In genomic region chr7:86972072-86972471, GRCh38 we compare ENCODE assay signal across 17 cellular contexts.
"Had no signal": no experiment of that assay in that cellular context is flagged by ENCODE, and none has a peak within 500 bp of the region (broad histone marks: within the 10 kb centered on the region; RNA-seq: fewer than 3 reads in every experiment).

No MANE protein-coding gene starts in this region.

- H3K27me3 ChIP-seq: esophagus squamous epithelium, ovary, right lobe of liver had no signal

- H3K27ac Mint-ChIP-seq: activated CD4-positive, alpha-beta memory T cell treated with anti-CD3 and anti-CD28 coated beads for 36 hours; activated CD4-positive, alpha-beta T cell treated with anti-CD3 and anti-CD28 coated beads for 36 hours; activated CD8-positive, alpha-beta memory T cell treated with anti-CD3 and anti-CD28 coated beads, Interleukin-2, amount 10 ng/mL, durations not matched to agents 7 days and 5 days; activated T-cell treated with anti-CD3 and anti-CD28 coated beads, Interleukin-2, amount 50 U/mL, for 24 hours; type B pancreatic cell had no signal

- H3K27ac ChIP-seq: coronary artery, esophagus squamous epithelium, ovary, right lobe of liver, VCaP had no signal

- H3K9me3 ChIP-seq: esophagus squamous epithelium, ovary, right lobe of liver had no signal

- ATAC-seq: activated CD4-positive, alpha-beta T cell treated with anti-CD3 and anti-CD28 coated beads for 36 hours; activated CD8-positive, alpha-beta memory T cell treated with anti-CD3 and anti-CD28 coated beads, Interleukin-2, amount 10 ng/mL, durations not matched to agents 7 days and 5 days; right lobe of liver; stimulated activated naive CD8-positive, alpha-beta T cell treated with anti-CD3 and anti-CD28 coated beads, Interleukin-15, Interleukin-2, amounts not matched to agents 100 U/mL and 50 U/mL, for 24 hours had no signal

- H3K36me3 Mint-ChIP-seq: activated CD4-positive, alpha-beta memory T cell treated with anti-CD3 and anti-CD28 coated beads for 36 hours; activated CD8-positive, alpha-beta memory T cell treated with anti-CD3 and anti-CD28 coated beads, Interleukin-2, amount 10 ng/mL, durations not matched to agents 7 days and 5 days; type B pancreatic cell had no signal

- H3K36me3 ChIP-seq: esophagus squamous epithelium, ovary, right lobe of liver had no signal

- H3K4me1 ChIP-seq: esophagus squamous epithelium, right lobe of liver had no signal

- H3K4me3 Mint-ChIP-seq: activated CD4-positive, alpha-beta memory T cell treated with anti-CD3 and anti-CD28 coated beads for 36 hours; activated CD4-positive, alpha-beta T cell treated with anti-CD3 and anti-CD28 coated beads for 36 hours; activated CD8-positive, alpha-beta memory T cell treated with anti-CD3 and anti-CD28 coated beads, Interleukin-2, amount 10 ng/mL, durations not matched to agents 7 days and 5 days; activated T-cell treated with anti-CD3 and anti-CD28 coated beads, Interleukin-2, amount 50 U/mL, for 24 hours; brain; type B pancreatic cell had no signal

- H3K27me3 Mint-ChIP-seq: activated CD4-positive, alpha-beta memory T cell treated with anti-CD3 and anti-CD28 coated beads for 36 hours; activated CD4-positive, alpha-beta T cell treated with anti-CD3 and anti-CD28 coated beads for 36 hours; activated CD8-positive, alpha-beta memory T cell treated with anti-CD3 and anti-CD28 coated beads, Interleukin-2, amount 10 ng/mL, durations not matched to agents 7 days and 5 days; activated T-cell treated with anti-CD3 and anti-CD28 coated beads, Interleukin-2, amount 50 U/mL, for 24 hours; brain; type B pancreatic cell had no signal

- H3K4me2 ChIP-seq: smooth muscle cell had no signal

- DNase-seq: activated CD4-positive, alpha-beta memory T cell treated with anti-CD3 and anti-CD28 coated beads for 36 hours; activated CD4-positive, alpha-beta T cell treated with anti-CD3 and anti-CD28 coated beads for 36 hours; activated CD8-positive, alpha-beta memory T cell treated with anti-CD3 and anti-CD28 coated beads, Interleukin-2, amount 10 ng/mL, durations not matched to agents 7 days and 5 days; activated naive CD4-positive, alpha-beta T cell treated with anti-CD3 and anti-CD28 coated beads, Interleukin-2, amount 50 U/mL, for 16 hours; activated T-cell treated with anti-CD3 and anti-CD28 coated beads, Interleukin-2, amount 50 U/mL, for 24 hours; central memory CD4-positive, alpha-beta T cell; esophagus squamous epithelium; foreskin fibroblast; hippocampal formation; ovary; right lobe of liver; stimulated activated naive CD8-positive, alpha-beta T cell treated with anti-CD3 and anti-CD28 coated beads, Interleukin-15, Interleukin-2, amounts not matched to agents 100 U/mL and 50 U/mL, for 24 hours had no signal

- H3K9me3 Mint-ChIP-seq: activated CD4-positive, alpha-beta memory T cell treated with anti-CD3 and anti-CD28 coated beads for 36 hours; activated T-cell treated with anti-CD3 and anti-CD28 coated beads, Interleukin-2, amount 50 U/mL, for 24 hours; type B pancreatic cell had no signal

- H3K4me1 Mint-ChIP-seq: activated CD8-positive, alpha-beta memory T cell treated with anti-CD3 and anti-CD28 coated beads, Interleukin-2, amount 10 ng/mL, durations not matched to agents 7 days and 5 days had no signal

- H3K4me3 ChIP-seq: coronary artery, esophagus squamous epithelium, ovary, right lobe of liver, smooth muscle cell had no signal
